ENCODE assay signal across 8 cellular contexts in genomic region chr13:26698392-26699196, GRCh38.
DNase-seq lines count a peak whose midpoint lies in the region; ATAC-seq and TF ChIP-seq lines count a peak whose summit lies in the region.

No MANE protein-coding gene starts in this region.

- H3K4me3 ChIP-seq in GM12864 (ENCODE audit: low read depth, low read length): no peak overlapping the region
- H3K4me3 ChIP-seq in HUES6 (ENCODE audit: low read depth, low read length): peak overlapping the region; percentile 37; the same call in 1 of the 2 replicates
- no peak overlapping the region for H3K4me3 ChIP-seq in OCI-LY7 (ENCODE audit: low read depth, low read length, poor library complexity, severe bottlenecking)
- H3K4me3 ChIP-seq in esophagus squamous epithelium: peak overlapping the region in 3 of 4 donors; percentile 1 to 25 (median 25)

- H3K9me3 ChIP-seq in HUES6 (ENCODE audit: control insufficient read depth, insufficient read depth, low read depth, low read length) (0 out of 2 replicates have a peak, but pooled peaks cover 2% of the 10 kb centered on the region), OCI-LY7 (ENCODE audit: low read length) (no peaks in the 10 kb centered on the region), esophagus squamous epithelium (no peaks in the 10 kb centered on the region)

- H3K9me3 Mint-ChIP-seq in natural killer cell treated with Interleukin-12 subunit alpha and Interleukin-12 subunit beta and Interleukin-15 and Interleukin-18, amount 100 ng/mL, for 72 hours: no peaks in the 10 kb centered on the region
- no peaks in the 10 kb centered on the region for H3K9me3 Mint-ChIP-seq in stimulated activated memory B cell treated with anti-CD40 and anti-IgM and Interleukin-4, amounts not matched to agents 10 μg/mL and 1 μg/mL and 100 μg/mL, for 72 hours

- H3K4me2 ChIP-seq in OCI-LY7 (ENCODE audit: low read length): no peak overlapping the region

- H3K36me3 ChIP-seq in HUES6 (ENCODE audit: control insufficient read depth, insufficient read depth, low read length) (no peaks in the 10 kb centered on the region), OCI-LY7 (ENCODE audit: insufficient read depth, low read length) (no peaks in the 10 kb centered on the region), esophagus squamous epithelium (no peaks in the 10 kb centered on the region)

- H4K20me1 ChIP-seq in OCI-LY7 (ENCODE audit: insufficient read depth, low read length): no peaks in the 10 kb centered on the region

- no peaks in the 10 kb centered on the region for H3K36me3 Mint-ChIP-seq in natural killer cell treated with Interleukin-12 subunit alpha and Interleukin-12 subunit beta and Interleukin-15 and Interleukin-18, amount 100 ng/mL, for 72 hours
- no peaks in the 10 kb centered on the region for H3K36me3 Mint-ChIP-seq in stimulated activated memory B cell treated with anti-CD40 and anti-IgM and Interleukin-4, amounts not matched to agents 10 μg/mL and 1 μg/mL and 100 μg/mL, for 72 hours

- peak; percentile 96 for TF ChIP-seq CTCF in GM12864 (IDR thresholded peaks at IDR 0.05; ENCODE audit: low read depth, low read length, missing control alignments)
- TF ChIP-seq CTCF in OCI-LY7 (conservative IDR thresholded peaks at IDR 0.05; ENCODE audit: low read length): peak; percentile 97
- TF ChIP-seq CTCF in esophagus squamous epithelium (IDR thresholded peaks at IDR 0.05): peak; percentile 90 to 99 (median 95)

- H3K4me3 Mint-ChIP-seq in natural killer cell treated with Interleukin-12 subunit alpha and Interleukin-12 subunit beta and Interleukin-15 and Interleukin-18, amount 100 ng/mL, for 72 hours: no peak overlapping the region
- H3K4me3 Mint-ChIP-seq in stimulated activated memory B cell treated with anti-CD40 and anti-IgM and Interleukin-4, amounts not matched to agents 10 μg/mL and 1 μg/mL and 100 μg/mL, for 72 hours: no peak overlapping the region

- 10 to 17% methylated on average over 22 to 25 of the region's 29 CpGs for WGBS in esophagus squamous epithelium, 2 donors

- CTCF ChIA-PET in OCI-LY7 (lab: Charles Lee; ENCODE audit: unreplicated experiment): interaction anchor here (0.6 to 1.0 kb wide), 3 partner anchors 14 to 514 kb away, joined by 3 read pairs; no protein-coding TSS in a partner anchor

- H3K9ac ChIP-seq in HUES6 (ENCODE audit: low read length): no peak overlapping the region

- ATAC-seq in natural killer cell treated with Interleukin-12 subunit alpha and Interleukin-12 subunit beta and Interleukin-15 and Interleukin-18, amount 100 ng/mL, for 72 hours: peak; percentile 68 to 80
- peak; percentile 73 for ATAC-seq in stimulated activated memory B cell treated with anti-CD40 and anti-IgM and Interleukin-4, amounts not matched to agents 10 μg/mL and 1 μg/mL and 100 μg/mL, for 72 hours
- ATAC-seq in HG03565 (IDR thresholded peaks at IDR 0.05; ENCODE audit: unreplicated experiment): no peak

- H3K27ac ChIP-seq in HUES6 (ENCODE audit: low read depth, low read length) (no peak overlapping the region), OCI-LY7 (ENCODE audit: low read depth, low read length, poor library complexity, severe bottlenecking) (no peak overlapping the region), esophagus squamous epithelium (no peak overlapping the region)

- peaks cover 9 to 16% of the 10 kb centered on the region in 2 donors for H3K27me3 Mint-ChIP-seq in natural killer cell treated with Interleukin-12 subunit alpha and Interleukin-12 subunit beta and Interleukin-15 and Interleukin-18, amount 100 ng/mL, for 72 hours
- peaks cover 44% of the 10 kb centered on the region for H3K27me3 Mint-ChIP-seq in stimulated activated memory B cell treated with anti-CD40 and anti-IgM and Interleukin-4, amounts not matched to agents 10 μg/mL and 1 μg/mL and 100 μg/mL, for 72 hours

- BruUV-seq in OCI-LY7 (replicated peaks; lab: Mats Ljungman, UMichigan): no TSS peak

- H3K27ac Mint-ChIP-seq in natural killer cell treated with Interleukin-12 subunit alpha and Interleukin-12 subunit beta and Interleukin-15 and Interleukin-18, amount 100 ng/mL, for 72 hours: no peak overlapping the region
- no peak overlapping the region for H3K27ac Mint-ChIP-seq in stimulated activated memory B cell treated with anti-CD40 and anti-IgM and Interleukin-4, amounts not matched to agents 10 μg/mL and 1 μg/mL and 100 μg/mL, for 72 hours

- TF ChIP-seq POLR2A in esophagus squamous epithelium (IDR thresholded peaks at IDR 0.05): no peak

- H3K4me1 Mint-ChIP-seq in natural killer cell treated with Interleukin-12 subunit alpha and Interleukin-12 subunit beta and Interleukin-15 and Interleukin-18, amount 100 ng/mL, for 72 hours (ENCODE audit: low read depth in 2 of 2): no peaks in the 10 kb centered on the region
- H3K4me1 Mint-ChIP-seq in stimulated activated memory B cell treated with anti-CD40 and anti-IgM and Interleukin-4, amounts not matched to agents 10 μg/mL and 1 μg/mL and 100 μg/mL, for 72 hours: peaks cover 8% of the 10 kb centered on the region

- H3K9me2 ChIP-seq in OCI-LY7 (ENCODE audit: insufficient read depth, low read length): no peaks in the 10 kb centered on the region

- POLR2A ChIA-PET in OCI-LY7 (lab: Charles Lee): interaction anchor here (0.7 kb wide), 1 partner anchor 22 kb away, joined by 4 read pairs; no protein-coding TSS in a partner anchor

- H3K79me2 ChIP-seq in OCI-LY7 (ENCODE audit: insufficient read depth, low read depth, low read length): no peaks in the 10 kb centered on the region

- intact Hi-C loops in OCI-LY7 (cut with micrococcal nuclease; ENCODE audit: unreplicated experiment) (loop anchor here (2.0 to 5.0 kb wide), 4 partner anchors 88 to 1124 kb away; no protein-coding TSS in a partner anchor), esophagus squamous epithelium (cut with DNase I) (loop anchor here (5.0 kb wide), 1 partner anchor 211 kb away; no protein-coding TSS in a partner anchor)

- DNase-seq in GM12864 (ENCODE audit: low read depth) (peak; percentile 24), OCI-LY7 (ENCODE audit: low spot score) (peak; percentile 73), activated T-cell treated with anti-CD3 and anti-CD28 coated beads for 4 hours (peak; percentile 75), esophagus squamous epithelium (lab: John Stamatoyannopoulos, UW) (peak; percentile 15)
- DNase-seq in natural killer cell treated with Interleukin-12 subunit alpha and Interleukin-12 subunit beta and Interleukin-15 and Interleukin-18, amount 100 ng/mL, for 72 hours (ENCODE audit: low spot score): peak; percentile 74

- H3K4me1 ChIP-seq in HUES6 (ENCODE audit: control insufficient read depth, insufficient read depth, low read length) (peaks cover 20% of the 10 kb centered on the region), OCI-LY7 (ENCODE audit: insufficient read depth, low read length, poor library complexity, severe bottlenecking) (no peaks in the 10 kb centered on the region), esophagus squamous epithelium (peaks cover 0 to 9% (median 3%) of the 10 kb centered on the region in 3 donors)

- H2AFZ ChIP-seq in OCI-LY7 (ENCODE audit: low read length): no peak overlapping the region

- H3K27me3 ChIP-seq in HUES6 (ENCODE audit: control insufficient read depth, insufficient read depth, low read length): 0 out of 2 replicates have a peak, but pooled peaks cover 4% of the 10 kb centered on the region
- H3K27me3 ChIP-seq in esophagus squamous epithelium: peaks cover 0 to 9% (median 0%) of the 10 kb centered on the region in 4 donors

Comparison
In these comparisons a context has a peak if more than half of its experiments do, and no peak if none do; other contexts are left out.
1. DNase-seq: peak in every context shown above with its lines; median percentile 75 in activated T-cell treated with anti-CD3 and anti-CD28 coated beads for 4 hours; 74 in natural killer cell treated with Interleukin-12 subunit alpha and Interleukin-12 subunit beta and Interleukin-15 and Interleukin-18, amount 100 ng/mL, for 72 hours; 73 in OCI-LY7; 24 in GM12864; 15 in esophagus squamous epithelium.
2. H3K4me3 ChIP-seq: peak in HUES6 (single experiment) and esophagus squamous epithelium (3 of 4); none in GM12864 (single experiment) and OCI-LY7 (single experiment).
3. Peak in every context shown above with its lines, with median percentiles within 50 percentile points of each other: CTCF ChIP-seq.